In genomic region chr2:16243411-16243996, GRCh38 we compare ENCODE assay signal across 23 cellular contexts.
"Had no signal": no experiment of that assay in that cellular context is flagged by ENCODE, and none has a peak within 500 bp of the region (broad histone marks: within the 10 kb centered on the region; RNA-seq: fewer than 3 reads in every experiment).

No MANE protein-coding gene starts in this region.

- H3K36me3 Mint-ChIP-seq: mesothelial cell of epicardium; naive B cell; stimulated activated memory B cell treated with anti-CD40 and anti-IgM and Interleukin-4, amounts not matched to agents 10 μg/mL and 1 μg/mL and 100 μg/mL, for 72 hours had no signal

- H3K9me3 ChIP-seq: left lung, mucosa of descending colon, pancreas, testis, tibial artery, upper lobe of right lung, uterus had no signal

- H3K27me3 ChIP-seq: left lung, pancreas, testis, upper lobe of right lung, uterus had no signal

- DNase-seq: dorsolateral prefrontal cortex; effector CD4-positive, alpha-beta T cell; left lung; mesenchymal stem cell; mucosa of descending colon; naive B cell; occipital lobe; pancreas; retina; stimulated activated CD4-positive, alpha-beta T cell treated with anti-CD3 and anti-CD28 coated beads, Interleukin-4, amount 100 ng/mL, for 4 hours; stimulated activated naive CD8-positive, alpha-beta T cell treated with anti-CD3 and anti-CD28 coated beads, Interleukin-15, Interleukin-2, amounts not matched to agents 100 U/mL and 50 U/mL, for 24 hours; substantia nigra; testis; tibial artery; upper lobe of right lung; uterus had no signal

- ATAC-seq: left lung; mucosa of descending colon; pancreas; sciatic nerve; stimulated activated memory B cell treated with anti-CD40 and anti-IgM and Interleukin-4, amounts not matched to agents 10 μg/mL and 1 μg/mL and 100 μg/mL, for 72 hours; stimulated activated naive CD8-positive, alpha-beta T cell treated with anti-CD3 and anti-CD28 coated beads, Interleukin-15, Interleukin-2, amounts not matched to agents 100 U/mL and 50 U/mL, for 24 hours; upper lobe of right lung had no signal

- H3K9me3 Mint-ChIP-seq: mesothelial cell of epicardium; nephron; stimulated activated memory B cell treated with anti-CD40 and anti-IgM and Interleukin-4, amounts not matched to agents 10 μg/mL and 1 μg/mL and 100 μg/mL, for 72 hours had no signal

- H3K36me3 ChIP-seq: left lung, pancreas, tibial artery, upper lobe of right lung, uterus had no signal

- H3K27me3 Mint-ChIP-seq: stimulated activated memory B cell treated with anti-CD40 and anti-IgM and Interleukin-4, amounts not matched to agents 10 μg/mL and 1 μg/mL and 100 μg/mL, for 72 hours had no signal

- H3K4me1 ChIP-seq: pancreas, testis, tibial artery, upper lobe of right lung, uterus had no signal

- FAIRE-seq: colon, frontal cortex, kidney, pancreas had no signal

- H3K4me3 Mint-ChIP-seq: mesothelial cell of epicardium; naive B cell; nephron; stimulated activated memory B cell treated with anti-CD40 and anti-IgM and Interleukin-4, amounts not matched to agents 10 μg/mL and 1 μg/mL and 100 μg/mL, for 72 hours had no signal

- H3K27ac Mint-ChIP-seq: mesothelial cell of epicardium; nephron; stimulated activated memory B cell treated with anti-CD40 and anti-IgM and Interleukin-4, amounts not matched to agents 10 μg/mL and 1 μg/mL and 100 μg/mL, for 72 hours had no signal

- H3K27ac ChIP-seq: dorsolateral prefrontal cortex, left lung, pancreas, testis, tibial artery, upper lobe of right lung, uterus had no signal

- H3K4me3 ChIP-seq: dorsolateral prefrontal cortex, left lung, mucosa of descending colon, pancreas, testis, tibial artery, upper lobe of right lung, uterus had no signal

- H3K4me1 Mint-ChIP-seq: naive B cell; stimulated activated memory B cell treated with anti-CD40 and anti-IgM and Interleukin-4, amounts not matched to agents 10 μg/mL and 1 μg/mL and 100 μg/mL, for 72 hours had no signal
